ENCODE assay signal across 17 cellular contexts in genomic region chr3:32961189-32961715, GRCh38. TPM values are rescaled to one million over a fixed set of nuclear protein-coding genes. Genes with fewer than 3 reads are reported as not detected.
DNase-seq lines count a peak whose midpoint lies in the region; ATAC-seq and TF ChIP-seq lines count a peak whose summit lies in the region.
"Had no signal": no experiment of that assay in that cellular context is flagged by ENCODE, and none has a peak within 500 bp of the region (broad histone marks: within the 10 kb centered on the region; RNA-seq: fewer than 3 reads in every experiment).

No MANE protein-coding gene starts in this region.

- H3K4me3 ChIP-seq in effector memory CD4-positive, alpha-beta T cell (ENCODE audit: insufficient read depth, low read depth, low read length, poor library complexity, severe bottlenecking), result no peak overlapping the region
- no peak overlapping the region for H3K4me3 ChIP-seq in hepatocyte
- H3K4me3 ChIP-seq: smooth muscle cell had no signal

- H3K79me2 ChIP-seq in hepatocyte, result no peaks in the 10 kb centered on the region

- H3K36me3 Mint-ChIP-seq in activated T-cell treated with anti-CD3 and anti-CD28 coated beads, Interleukin-2, amount 50 U/mL, for 24 hours (ENCODE audit: low read depth), result peaks cover 51% of the 10 kb centered on the region

- peak; percentile 42 to 45 for DNase-seq in stimulated activated CD4-positive, alpha-beta T cell treated with anti-CD3 and anti-CD28 coated beads, Interleukin-2, amount 100 ng/mL, for 24 hours
- no peak for DNase-seq in stimulated activated CD4-positive, alpha-beta T cell treated with anti-CD3 and anti-CD28 coated beads, Interleukin-12 subunit alpha, Interleukin-12 subunit beta, amount 100 ng/mL, for 4 hours
- DNase-seq in activated T-cell treated with anti-CD3 and anti-CD28 coated beads, Interleukin-2, amount 50 U/mL, for 24 hours, result no peak
- peak in 2 of 3 donors; percentile 24 to 52 for DNase-seq in effector memory CD4-positive, alpha-beta T cell
- DNase-seq in globus pallidus (ENCODE audit: low spot score) (no peak), NCI-H524 (lab: John Stamatoyannopoulos, UW) (no peak), hepatocyte (ENCODE audit: low spot score) (no peak)
- DNase-seq: activated CD4-positive, CD25-positive, alpha-beta regulatory T cell treated with anti-CD3 and anti-CD28 coated beads, Interleukin-2, amount 50 U/mL, for 72 hours; amygdala; DMS153; mesenchymal stem cell; NCI-H1048; nucleus accumbens had no signal

- H3K4me2 ChIP-seq in hepatocyte, result no peak overlapping the region
- H3K4me2 ChIP-seq: smooth muscle cell had no signal

- no peaks in the 10 kb centered on the region for H3K9me2 ChIP-seq in hepatocyte (replicated peaks; ENCODE audit: insufficient read depth)

- H3K4me1 ChIP-seq in effector memory CD4-positive, alpha-beta T cell (ENCODE audit: control insufficient read depth, insufficient read depth, low read length, poor library complexity, severe bottlenecking), result peaks cover 26% of the 10 kb centered on the region
- H3K4me1 ChIP-seq in hepatocyte (ENCODE audit: insufficient read depth), result peaks cover 5% of the 10 kb centered on the region

- peaks cover 6% of the 10 kb centered on the region for H3K9me3 ChIP-seq in effector memory CD4-positive, alpha-beta T cell (ENCODE audit: control insufficient read depth, low read length)
- no peaks in the 10 kb centered on the region for H3K9me3 ChIP-seq in hepatocyte (ENCODE audit: low read depth)

- peaks cover 65% of the 10 kb centered on the region for H3K4me1 Mint-ChIP-seq in activated T-cell treated with anti-CD3 and anti-CD28 coated beads, Interleukin-2, amount 50 U/mL, for 24 hours (ENCODE audit: low read depth)

- WGBS in hepatocyte (ENCODE audit: low lambda C conversion rate, missing lambda C conversion rate), result 77% methylated on average over 5 of the region's 5 CpGs

- no peak for TF ChIP-seq CTCF in hepatocyte (IDR thresholded peaks at IDR 0.05; ENCODE audit: poor library complexity)

- peak overlapping the region; percentile 63 for H3K27ac ChIP-seq in effector memory CD4-positive, alpha-beta T cell (ENCODE audit: insufficient read depth, low read length, poor library complexity, severe bottlenecking)
- no peak overlapping the region for H3K27ac ChIP-seq in hepatocyte

- peak overlapping the region; percentile 96 for H3K27ac Mint-ChIP-seq in activated T-cell treated with anti-CD3 and anti-CD28 coated beads, Interleukin-2, amount 50 U/mL, for 24 hours
- H3K27ac Mint-ChIP-seq: dendritic cell treated with granulocyte-macrophage colony-stimulating factor and Interleukin-4, amounts not matched to agents 40 ng/mL and 50 ng/mL, for 4 days had no signal

- ATAC-seq in GM21529 (IDR thresholded peaks at IDR 0.05; ENCODE audit: unreplicated experiment), result no peak
- ATAC-seq: SK-N-SH treated with all-trans-retinoic acid at 6 μM for 48 hours had no signal

- H2AFZ ChIP-seq in hepatocyte, result no peak overlapping the region

- no peaks in the 10 kb centered on the region for H4K20me1 ChIP-seq in hepatocyte (ENCODE audit: insufficient read depth, poor library complexity, severe bottlenecking)

- peaks cover 7% of the 10 kb centered on the region for H3K36me3 ChIP-seq in effector memory CD4-positive, alpha-beta T cell (ENCODE audit: control insufficient read depth, insufficient read depth, low read length)
- H3K36me3 ChIP-seq in hepatocyte (replicated peaks; ENCODE audit: insufficient read depth, low read depth), result no peaks in the 10 kb centered on the region

- H3K9me3 Mint-ChIP-seq in activated T-cell treated with anti-CD3 and anti-CD28 coated beads, Interleukin-2, amount 50 U/mL, for 24 hours, result peaks cover 18% of the 10 kb centered on the region

- H3K27me3 ChIP-seq in effector memory CD4-positive, alpha-beta T cell (replicated peaks; ENCODE audit: control insufficient read depth, insufficient read depth, low read length, poor library complexity, severe bottlenecking), result no peaks in the 10 kb centered on the region
- H3K27me3 ChIP-seq in hepatocyte, result no peaks in the 10 kb centered on the region

- peak overlapping the region; percentile 38 for H3K4me3 Mint-ChIP-seq in activated T-cell treated with anti-CD3 and anti-CD28 coated beads, Interleukin-2, amount 50 U/mL, for 24 hours
- H3K4me3 Mint-ChIP-seq: dendritic cell treated with granulocyte-macrophage colony-stimulating factor and Interleukin-4, amounts not matched to agents 40 ng/mL and 50 ng/mL, for 4 days had no signal

- H3K27me3 Mint-ChIP-seq in activated T-cell treated with anti-CD3 and anti-CD28 coated beads, Interleukin-2, amount 50 U/mL, for 24 hours, result no peaks in the 10 kb centered on the region
- H3K27me3 Mint-ChIP-seq: dendritic cell treated with granulocyte-macrophage colony-stimulating factor and Interleukin-4, amounts not matched to agents 40 ng/mL and 50 ng/mL, for 4 days had no signal

RNA-seq across cellular contexts. Expression of gene CCR4, which starts 9.8 kb away (rescaled TPM):
- 0.13 TPM in 1 of 2 replicates, not detected in the other for total RNA-seq in hepatocyte
- not detected in 2 replicates for polyA plus RNA-seq in hepatocyte
- total RNA-seq: smooth muscle cell had no signal
- polyA plus RNA-seq: smooth muscle cell had no signal

Comparison
In these comparisons a context has a peak if more than half of its experiments do, and no peak if none do; other contexts are left out.
1. DNase-seq: peak in stimulated activated CD4-positive, alpha-beta T cell treated with anti-CD3 and anti-CD28 coated beads, Interleukin-2, amount 100 ng/mL, for 24 hours (2 of 2) and effector memory CD4-positive, alpha-beta T cell (2 of 3); none in stimulated activated CD4-positive, alpha-beta T cell treated with anti-CD3 and anti-CD28 coated beads, Interleukin-12 subunit alpha, Interleukin-12 subunit beta, amount 100 ng/mL, for 4 hours (single experiment), activated T-cell treated with anti-CD3 and anti-CD28 coated beads, Interleukin-2, amount 50 U/mL, for 24 hours (single experiment), globus pallidus (single experiment), NCI-H524 (0 of 2) and hepatocyte (single experiment).